Comparison of ENCODE assay signal across 2 cellular contexts in genomic region chr22:30234786-30235470, GRCh38.
TF ChIP-seq lines count a peak whose summit lies in the region.

No MANE protein-coding gene starts in this region.

TF ChIP-seq in SK-N-SH treated with all-trans-retinoic acid at 6 μM for 48 hours, 23 proteins besides CTCF, POLR2A, EP300 and RAD21:
- TF ChIP-seq SNAI2 (CRISPR knock-in tag; IDR thresholded peaks at IDR 0.05), result no peak
- no peak for TF ChIP-seq ESRRG (CRISPR knock-in tag; IDR thresholded peaks at IDR 0.05)
- TF ChIP-seq OSR1 (CRISPR knock-in tag; IDR thresholded peaks at IDR 0.05), result no peak
- TF ChIP-seq GLIS3 (CRISPR knock-in tag; IDR thresholded peaks at IDR 0.05), result no peak

TF ChIP-seq in SK-N-SH, 30 proteins besides CTCF, POLR2A, EP300 and RAD21:
- TF ChIP-seq POLR2AphosphoS5 (IDR thresholded peaks at IDR 0.05; ENCODE audit: low read depth, low read length), result no peak
- no peak for TF ChIP-seq USF1 (IDR thresholded peaks at IDR 0.05; ENCODE audit: borderline replicate concordance, low read depth)
- no peak for TF ChIP-seq FOSL2 (IDR thresholded peaks at IDR 0.05; ENCODE audit: borderline replicate concordance, low read depth)
- no peak for TF ChIP-seq TCF12 (IDR thresholded peaks at IDR 0.05)
- TF ChIP-seq MEF2A (IDR thresholded peaks at IDR 0.05; ENCODE audit: borderline replicate concordance, low read depth), result no peak
- TF ChIP-seq RCOR1 (IDR thresholded peaks at IDR 0.05; ENCODE audit: low read length), result no peak
- no peak for TF ChIP-seq REST (IDR thresholded peaks at IDR 0.05; ENCODE audit: low read depth, low read length)
- no peak for TF ChIP-seq GABPA (IDR thresholded peaks at IDR 0.05; ENCODE audit: low read depth)
- no peak for TF ChIP-seq ELF1 (IDR thresholded peaks at IDR 0.05)
- TF ChIP-seq GATA2 (CRISPR knock-in tag; IDR thresholded peaks at IDR 0.05), result no peak
TF ChIP-seq in SK-N-SH: peak in this region for 0.
